ENCODE assay signal across 39 cellular contexts in genomic region chr3:159031280-159031679, GRCh38. TPM values are rescaled to one million over a fixed set of nuclear protein-coding genes. Genes with fewer than 3 reads are reported as not detected.
"Had no signal": no experiment of that assay in that cellular context is flagged by ENCODE, and none has a peak within 500 bp of the region (broad histone marks: within the 10 kb centered on the region; RNA-seq: fewer than 3 reads in every experiment).

No MANE protein-coding gene starts in this region.

- H3K27ac Mint-ChIP-seq: activated naive CD4-positive, alpha-beta T cell treated with anti-CD3 and anti-CD28 coated beads, Interleukin-2, amount 10 ng/mL, durations not matched to agents 7 days and 5 days; activated naive CD4-positive, alpha-beta T cell treated with anti-CD3 and anti-CD28 coated beads, Interleukin-2, amount 50 U/mL, for 24 hours; activated naive CD4-positive, alpha-beta T cell treated with anti-CD3 and anti-CD28 coated beads, Interleukin-2, amount 50 U/mL, for 72 hours; activated naive CD8-positive, alpha-beta T cell; activated naive CD8-positive, alpha-beta T cell treated with anti-CD3 and anti-CD28 coated beads for 36 hours; activated naive CD8-positive, alpha-beta T cell treated with anti-CD3 and anti-CD28 coated beads, Interleukin-2, amount 10 ng/mL, durations not matched to agents 7 days and 5 days; activated naive CD8-positive, alpha-beta T cell treated with anti-CD3 and anti-CD28 coated beads, Interleukin-2, amount 50 U/mL, for 24 hours; activated T-cell treated with anti-CD3 and anti-CD28 coated beads, Interleukin-2, amount 50 U/mL, for 24 hours; activated T-cell treated with anti-CD3 and anti-CD28 coated beads, Interleukin-2, amount 50 U/mL, for 72 hours; activated T-helper 1 cell treated with anti-CD3 and anti-CD28 coated beads, Interleukin-12 subunit alpha, Interleukin-12 subunit beta, Interleukin-2, Interleukin-4 antibody, amounts not matched to agents 30 ng/mL and 10 ng/mL and 1 ng/mL, durations not matched to agents 14 hours and 24 hours and 36 hours; activated T-helper 17 cell treated with anti-CD3 and anti-CD28 coated beads, Interleukin-2, amount 50 U/mL, for 72 hours; activated T-helper 2 cell treated with anti-CD3 and anti-CD28 coated beads, Interferon-gamma antibody, Interleukin-2, Interleukin-4, amounts not matched to agents 10 μg/mL and 5 μg/mL and 100 μg/mL, durations not matched to agents 14 hours and 24 hours and 36 hours had no signal

- H3K4me3 ChIP-seq: adrenal gland, ascending aorta, body of pancreas, breast epithelium, cardiac muscle cell had no signal

- H3K36me3 ChIP-seq: adrenal gland, ascending aorta, brain microvascular endothelial cell, breast epithelium, cardiac muscle cell had no signal

- H3K27ac ChIP-seq: adrenal gland, ascending aorta, body of pancreas, brain microvascular endothelial cell, breast epithelium, cardiac muscle cell had no signal

- H3K9me3 ChIP-seq: adrenal gland, ascending aorta, body of pancreas, breast epithelium had no signal

- H3K27me3 Mint-ChIP-seq: activated naive CD4-positive, alpha-beta T cell treated with anti-CD3 and anti-CD28 coated beads, Interleukin-2, amount 10 ng/mL, durations not matched to agents 7 days and 5 days; activated naive CD4-positive, alpha-beta T cell treated with anti-CD3 and anti-CD28 coated beads, Interleukin-2, amount 50 U/mL, for 24 hours; activated naive CD8-positive, alpha-beta T cell; activated naive CD8-positive, alpha-beta T cell treated with anti-CD3 and anti-CD28 coated beads for 36 hours; activated naive CD8-positive, alpha-beta T cell treated with anti-CD3 and anti-CD28 coated beads, Interleukin-2, amount 10 ng/mL, durations not matched to agents 7 days and 5 days; activated naive CD8-positive, alpha-beta T cell treated with anti-CD3 and anti-CD28 coated beads, Interleukin-2, amount 50 U/mL, for 24 hours; activated T-cell treated with anti-CD3 and anti-CD28 coated beads, Interleukin-2, amount 50 U/mL, for 24 hours; activated T-helper 17 cell treated with anti-CD3 and anti-CD28 coated beads, Interleukin-2, amount 50 U/mL, for 72 hours; central memory CD8-positive, alpha-beta T cell had no signal

- H3K36me3 Mint-ChIP-seq: activated naive CD4-positive, alpha-beta T cell treated with anti-CD3 and anti-CD28 coated beads, Interleukin-2, amount 10 ng/mL, durations not matched to agents 7 days and 5 days; activated naive CD4-positive, alpha-beta T cell treated with anti-CD3 and anti-CD28 coated beads, Interleukin-2, amount 50 U/mL, for 24 hours; activated naive CD4-positive, alpha-beta T cell treated with anti-CD3 and anti-CD28 coated beads, Interleukin-2, amount 50 U/mL, for 72 hours; activated naive CD8-positive, alpha-beta T cell; activated naive CD8-positive, alpha-beta T cell treated with anti-CD3 and anti-CD28 coated beads for 36 hours; activated naive CD8-positive, alpha-beta T cell treated with anti-CD3 and anti-CD28 coated beads, Interleukin-2, amount 10 ng/mL, durations not matched to agents 7 days and 5 days; brain had no signal

- H3K9me3 Mint-ChIP-seq: activated naive CD8-positive, alpha-beta T cell treated with anti-CD3 and anti-CD28 coated beads, Interleukin-2, amount 10 ng/mL, durations not matched to agents 7 days and 5 days; activated naive CD8-positive, alpha-beta T cell treated with anti-CD3 and anti-CD28 coated beads, Interleukin-2, amount 50 U/mL, for 24 hours; activated T-cell treated with anti-CD3 and anti-CD28 coated beads, Interleukin-2, amount 50 U/mL, for 4 hours; activated T-helper 17 cell treated with anti-CD3 and anti-CD28 coated beads, Interleukin-2, amount 50 U/mL, for 72 hours; activated T-helper 2 cell treated with anti-CD3 and anti-CD28 coated beads, Interferon-gamma antibody, Interleukin-2, Interleukin-4, amounts not matched to agents 10 μg/mL and 5 μg/mL and 100 μg/mL, durations not matched to agents 14 hours and 24 hours and 36 hours; central memory CD8-positive, alpha-beta T cell had no signal

- DNase-seq: activated effector memory CD4-positive, alpha-beta T cell treated with anti-CD3 and anti-CD28 coated beads, Interleukin-2, amount 50 U/mL, for 16 hours; activated effector memory CD4-positive, alpha-beta T cell treated with Interleukin-2 at 50 U/mL for 16 hours; activated gamma-delta T cell; activated gamma-delta T cell treated with Interleukin-2 at 50 U/mL for 16 hours; activated naive CD4-positive, alpha-beta T cell; activated naive CD4-positive, alpha-beta T cell treated with anti-CD3 and anti-CD28 coated beads, Interleukin-2, amount 10 ng/mL, durations not matched to agents 7 days and 5 days; activated naive CD4-positive, alpha-beta T cell treated with anti-CD3 and anti-CD28 coated beads, Interleukin-2, amount 50 U/mL, for 16 hours; activated naive CD4-positive, alpha-beta T cell treated with Interleukin-2 at 50 U/mL for 16 hours; activated naive CD8-positive, alpha-beta T cell treated with anti-CD3 and anti-CD28 coated beads for 36 hours; activated naive CD8-positive, alpha-beta T cell treated with anti-CD3 and anti-CD28 coated beads, Interleukin-2, amount 10 ng/mL, durations not matched to agents 7 days and 5 days; activated naive CD8-positive, alpha-beta T cell treated with anti-CD3 and anti-CD28 coated beads, Interleukin-2, amount 50 U/mL, for 24 hours; activated T-cell treated with anti-CD3 and anti-CD28 coated beads, Interleukin-2, amount 50 U/mL, for 1 hour; activated T-cell treated with anti-CD3 and anti-CD28 coated beads, Interleukin-2, amount 50 U/mL, for 24 hours; activated T-cell treated with anti-CD3 and anti-CD28 coated beads, Interleukin-2, amount 50 U/mL, for 4 hours; activated T-cell treated with anti-CD3 and anti-CD28 coated beads, Interleukin-2, amount 50 U/mL, for 48 hours; activated T-cell treated with anti-CD3 and anti-CD28 coated beads, Interleukin-2, amount 50 U/mL, for 72 hours; adrenal gland; amniotic stem cell; amygdala; anterior cingulate cortex; aorta; body of pancreas; brain microvascular endothelial cell; caudate nucleus; central memory CD4-positive, alpha-beta T cell; cerebellar nuclear complex had no signal

- H3K4me1 ChIP-seq: adrenal gland, ascending aorta, body of pancreas, breast epithelium had no signal

- H3K4me1 Mint-ChIP-seq: activated naive CD4-positive, alpha-beta T cell treated with anti-CD3 and anti-CD28 coated beads, Interleukin-2, amount 10 ng/mL, durations not matched to agents 7 days and 5 days; activated naive CD4-positive, alpha-beta T cell treated with anti-CD3 and anti-CD28 coated beads, Interleukin-2, amount 50 U/mL, for 24 hours; activated naive CD8-positive, alpha-beta T cell treated with anti-CD3 and anti-CD28 coated beads for 36 hours; activated naive CD8-positive, alpha-beta T cell treated with anti-CD3 and anti-CD28 coated beads, Interleukin-2, amount 10 ng/mL, durations not matched to agents 7 days and 5 days; activated naive CD8-positive, alpha-beta T cell treated with anti-CD3 and anti-CD28 coated beads, Interleukin-2, amount 50 U/mL, for 24 hours; activated T-helper 17 cell treated with anti-CD3 and anti-CD28 coated beads, Interleukin-2, amount 50 U/mL, for 72 hours; central memory CD8-positive, alpha-beta T cell had no signal

- H3K4me3 Mint-ChIP-seq: activated naive CD4-positive, alpha-beta T cell treated with anti-CD3 and anti-CD28 coated beads, Interleukin-2, amount 10 ng/mL, durations not matched to agents 7 days and 5 days; activated naive CD4-positive, alpha-beta T cell treated with anti-CD3 and anti-CD28 coated beads, Interleukin-2, amount 50 U/mL, for 24 hours; activated naive CD8-positive, alpha-beta T cell; activated naive CD8-positive, alpha-beta T cell treated with anti-CD3 and anti-CD28 coated beads for 36 hours; activated naive CD8-positive, alpha-beta T cell treated with anti-CD3 and anti-CD28 coated beads, Interleukin-2, amount 10 ng/mL, durations not matched to agents 7 days and 5 days; activated naive CD8-positive, alpha-beta T cell treated with anti-CD3 and anti-CD28 coated beads, Interleukin-2, amount 50 U/mL, for 24 hours; activated T-cell treated with anti-CD3 and anti-CD28 coated beads, Interleukin-2, amount 50 U/mL, for 24 hours; activated T-cell treated with anti-CD3 and anti-CD28 coated beads, Interleukin-2, amount 50 U/mL, for 4 hours; activated T-cell treated with anti-CD3 and anti-CD28 coated beads, Interleukin-2, amount 50 U/mL, for 72 hours; activated T-helper 1 cell treated with anti-CD3 and anti-CD28 coated beads, Interleukin-12 subunit alpha, Interleukin-12 subunit beta, Interleukin-2, Interleukin-4 antibody, amounts not matched to agents 30 ng/mL and 10 ng/mL and 1 ng/mL, durations not matched to agents 14 hours and 24 hours and 36 hours; activated T-helper 17 cell treated with anti-CD3 and anti-CD28 coated beads, Interleukin-2, amount 50 U/mL, for 72 hours; central memory CD8-positive, alpha-beta T cell had no signal

- H3K27me3 ChIP-seq: adrenal gland, ascending aorta, body of pancreas, brain microvascular endothelial cell, breast epithelium, cardiac muscle cell had no signal

RNA-seq across cellular contexts. Expression of gene IQCJ, which starts 37.8 kb away (rescaled TPM):
- total RNA-seq: activated naive CD4-positive, alpha-beta T cell treated with anti-CD3 and anti-CD28 coated beads, Interleukin-2, amount 50 U/mL, for 72 hours; activated naive CD8-positive, alpha-beta T cell treated with anti-CD3 and anti-CD28 coated beads for 36 hours; activated naive CD8-positive, alpha-beta T cell treated with anti-CD3 and anti-CD28 coated beads, Interleukin-2, amount 10 ng/mL, durations not matched to agents 7 days and 5 days; activated T-cell treated with anti-CD3 and anti-CD28 coated beads, Interleukin-2, amount 50 U/mL, for 4 hours; activated T-cell treated with anti-CD3 and anti-CD28 coated beads, Interleukin-2, amount 50 U/mL, for 72 hours; activated T-helper 1 cell treated with anti-CD3 and anti-CD28 coated beads, Interleukin-12 subunit alpha, Interleukin-12 subunit beta, Interleukin-2, Interleukin-4 antibody, amounts not matched to agents 30 ng/mL and 10 ng/mL and 1 ng/mL, durations not matched to agents 14 hours and 24 hours and 36 hours; activated T-helper 2 cell treated with anti-CD3 and anti-CD28 coated beads, Interferon-gamma antibody, Interleukin-2, Interleukin-4, amounts not matched to agents 10 μg/mL and 5 μg/mL and 100 μg/mL, durations not matched to agents 14 hours and 24 hours and 36 hours; ascending aorta; body of pancreas; bronchial epithelial cell; chondrocyte had no signal
